ENCODE assay signal across 10 cellular contexts in genomic region chr10:74040200-74041126, GRCh38. TPM values are rescaled to one million over a fixed set of nuclear protein-coding genes. Genes with fewer than 3 reads are reported as not detected.
DNase-seq lines count a peak whose midpoint lies in the region; ATAC-seq and TF ChIP-seq lines count a peak whose summit lies in the region.
"Had no signal": no experiment of that assay in that cellular context is flagged by ENCODE, and none has a peak within 500 bp of the region (broad histone marks: within the 10 kb centered on the region; RNA-seq: fewer than 3 reads in every experiment).

No MANE protein-coding gene starts in this region.

- no peak for ATAC-seq in natural killer cell
- ATAC-seq in natural killer cell treated with Interleukin-12 subunit alpha and Interleukin-12 subunit beta and Interleukin-15 and Interleukin-18, amount 100 ng/mL, for 72 hours, result no peak
- ATAC-seq in effector memory CD8-positive, alpha-beta T cell (replicated peaks), result no peak
- no peak for ATAC-seq in HG02610 (IDR thresholded peaks at IDR 0.05; ENCODE audit: unreplicated experiment)
- ATAC-seq in GM21786 (IDR thresholded peaks at IDR 0.05; ENCODE audit: unreplicated experiment), result no peak
- ATAC-seq in HG03354 (IDR thresholded peaks at IDR 0.05; ENCODE audit: poor library complexity, severe bottlenecking, unreplicated experiment), result no peak

- H3K27ac Mint-ChIP-seq in natural killer cell (peak overlapping the region; percentile 31 to 58), progenitor cell of endocrine pancreas (peak overlapping the region; percentile 39)
- H3K27ac Mint-ChIP-seq in natural killer cell treated with Interleukin-12 subunit alpha and Interleukin-12 subunit beta and Interleukin-15 and Interleukin-18, amount 100 ng/mL, for 72 hours, result peak overlapping the region in 1 of 2 donors; percentile 67
- H3K27ac Mint-ChIP-seq in effector memory CD8-positive, alpha-beta T cell, result peak overlapping the region; percentile 23 to 66

- H3K4me1 Mint-ChIP-seq in natural killer cell (peaks cover 31% of the 10 kb centered on the region in 2 donors), progenitor cell of endocrine pancreas (ENCODE audit: low read depth) (peaks cover 11% of the 10 kb centered on the region)
- peaks cover 18 to 28% of the 10 kb centered on the region in 2 donors for H3K4me1 Mint-ChIP-seq in natural killer cell treated with Interleukin-12 subunit alpha and Interleukin-12 subunit beta and Interleukin-15 and Interleukin-18, amount 100 ng/mL, for 72 hours (ENCODE audit: low read depth in 2 of 2)
- peaks cover 13 to 16% of the 10 kb centered on the region in 2 donors for H3K4me1 Mint-ChIP-seq in effector memory CD8-positive, alpha-beta T cell (ENCODE audit: low read depth in 2 of 2)

- H3K27me3 Mint-ChIP-seq in natural killer cell (ENCODE audit: low read depth in 2 of 2) (no peaks in the 10 kb centered on the region), progenitor cell of endocrine pancreas (no peaks in the 10 kb centered on the region)
- no peaks in the 10 kb centered on the region for H3K27me3 Mint-ChIP-seq in natural killer cell treated with Interleukin-12 subunit alpha and Interleukin-12 subunit beta and Interleukin-15 and Interleukin-18, amount 100 ng/mL, for 72 hours
- no peaks in the 10 kb centered on the region for H3K27me3 Mint-ChIP-seq in effector memory CD8-positive, alpha-beta T cell

- H3K4me3 Mint-ChIP-seq in natural killer cell (no peak overlapping the region), progenitor cell of endocrine pancreas (ENCODE audit: low read depth) (no peak overlapping the region)
- no peak overlapping the region for H3K4me3 Mint-ChIP-seq in natural killer cell treated with Interleukin-12 subunit alpha and Interleukin-12 subunit beta and Interleukin-15 and Interleukin-18, amount 100 ng/mL, for 72 hours
- no peak overlapping the region for H3K4me3 Mint-ChIP-seq in effector memory CD8-positive, alpha-beta T cell

- intact Hi-C loops in natural killer cell (cut with micrococcal nuclease), result no loop called here

- DNase-seq in natural killer cell (no peak), progenitor cell of endocrine pancreas (ENCODE audit: low spot score, unreplicated experiment) (no peak), T-helper 1 cell (no peak)
- no peak for DNase-seq in natural killer cell treated with Interleukin-12 subunit alpha and Interleukin-12 subunit beta and Interleukin-15 and Interleukin-18, amount 100 ng/mL, for 72 hours (ENCODE audit: low spot score)
- DNase-seq in effector memory CD8-positive, alpha-beta T cell, result no peak
- DNase-seq: right lobe of liver had no signal

- TF ChIP-seq CTCF in natural killer cell (IDR thresholded peaks at IDR 0.05) (no peak), progenitor cell of endocrine pancreas (IDR thresholded peaks at IDR 0.05; ENCODE audit: unreplicated experiment) (no peak)

- H3K36me3 Mint-ChIP-seq in natural killer cell, result no peaks in the 10 kb centered on the region
- no peaks in the 10 kb centered on the region for H3K36me3 Mint-ChIP-seq in natural killer cell treated with Interleukin-12 subunit alpha and Interleukin-12 subunit beta and Interleukin-15 and Interleukin-18, amount 100 ng/mL, for 72 hours
- H3K36me3 Mint-ChIP-seq in effector memory CD8-positive, alpha-beta T cell (ENCODE audit: insufficient read depth), result peaks cover 31% of the 10 kb centered on the region
- H3K36me3 Mint-ChIP-seq in progenitor cell of endocrine pancreas (ENCODE audit: insufficient read depth), result peaks cover 21% of the 10 kb centered on the region

- H3K9me3 Mint-ChIP-seq in natural killer cell (no peaks in the 10 kb centered on the region), progenitor cell of endocrine pancreas (ENCODE audit: low read depth) (no peaks in the 10 kb centered on the region)
- H3K9me3 Mint-ChIP-seq in natural killer cell treated with Interleukin-12 subunit alpha and Interleukin-12 subunit beta and Interleukin-15 and Interleukin-18, amount 100 ng/mL, for 72 hours, result no peaks in the 10 kb centered on the region
- no peaks in the 10 kb centered on the region for H3K9me3 Mint-ChIP-seq in effector memory CD8-positive, alpha-beta T cell
- H3K9me3 Mint-ChIP-seq: activated T-helper 2 cell treated with anti-CD3 and anti-CD28 coated beads, Interferon-gamma antibody, Interleukin-2, Interleukin-4, amounts not matched to agents 10 μg/mL and 5 μg/mL and 100 μg/mL, durations not matched to agents 14 hours and 24 hours and 36 hours had no signal

RNA-seq across cellular contexts. Expression of gene VCL, which starts 42.5 kb away (rescaled TPM):
- 100 to 1,000 TPM; 121 to 145 (median 122) TPM for total RNA-seq in natural killer cell
- total RNA-seq in natural killer cell treated with Interleukin-12 subunit alpha and Interleukin-12 subunit beta and Interleukin-15 and Interleukin-18, amount 100 ng/mL, for 72 hours, result 10 to 100 TPM; 42.1 to 51.4 TPM
- 107 and 116 TPM in 2 replicates for total RNA-seq in progenitor cell of endocrine pancreas
